In genomic region chr3:118168175-118168574, GRCh38 we compare ENCODE assay signal across 1 cellular context.
TF ChIP-seq lines count a peak whose summit lies in the region.

No MANE protein-coding gene starts in this region.

TF ChIP-seq in HepG2, 621 proteins besides CTCF, POLR2A, EP300 and RAD21 (continued from another document):
- TF ChIP-seq E2F5 (CRISPR knock-in tag; conservative IDR thresholded peaks at IDR 0.05) (no peak), ZNF841 (CRISPR knock-in tag; IDR thresholded peaks at IDR 0.05; ENCODE audit: borderline replicate concordance) (no peak), ZNF7 (CRISPR knock-in tag; IDR thresholded peaks at IDR 0.05) (no peak), HOXD1 (CRISPR knock-in tag; IDR thresholded peaks at IDR 0.05) (no peak), ZBTB3 (CRISPR knock-in tag; IDR thresholded peaks at IDR 0.05; ENCODE audit: borderline replicate concordance, low read depth) (no peak)
TF ChIP-seq in HepG2: peak in this region for 0.
